Comparison of ENCODE assay signal across 10 cellular contexts in genomic region chr16:10421596-10421995, GRCh38. TPM values are rescaled to one million over a fixed set of nuclear protein-coding genes. Genes with fewer than 3 reads are reported as not detected.
"Had no signal": no experiment of that assay in that cellular context is flagged by ENCODE, and none has a peak within 500 bp of the region (broad histone marks: within the 10 kb centered on the region; RNA-seq: fewer than 3 reads in every experiment).

No MANE protein-coding gene starts in this region.

- H2AFZ ChIP-seq: GM23248, GM23338 had no signal

- H3K4me3 Mint-ChIP-seq: GM23338, H9, HFFc6 had no signal

- H3K9ac ChIP-seq: GM23248 had no signal

- H3K4me1 ChIP-seq: HAP-1 had no signal

- ATAC-seq: GM23338, HCT116 had no signal

- DNase-seq: GM23248, GOT3, H7, H9, HCEC 1CT, HFFc6 had no signal

- H3K27ac ChIP-seq: GM23248 had no signal

- H3K4me3 ChIP-seq: GM23248, GM23338, HAP-1 had no signal

- H3K36me3 ChIP-seq: HAP-1 had no signal

- H3K4me2 ChIP-seq: GM23338 had no signal

- H3K4me1 Mint-ChIP-seq: GM23338, H9 had no signal

- H3K27ac Mint-ChIP-seq: GM23338, H9, HFFc6 had no signal

RNA-seq across cellular contexts. Expression of gene ATF7IP2, which starts 35.7 kb away (rescaled TPM):
- total RNA-seq: H4 had no signal
